In the genomic region with DNA sequence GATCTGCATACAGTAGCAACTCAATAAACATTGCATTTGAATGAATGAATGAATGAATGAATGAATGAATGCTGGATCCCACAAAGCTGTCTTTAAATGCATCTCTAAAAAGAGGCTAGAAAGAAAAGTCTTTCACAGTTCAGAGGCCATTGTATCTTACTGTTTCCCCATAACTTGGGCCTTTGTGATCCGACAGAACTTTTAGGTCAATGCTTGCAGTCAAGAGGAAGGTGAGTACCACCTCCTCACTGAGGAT, we compare ENCODE assay signal across 34 cellular contexts.
"Had no signal": no experiment of that assay in that cellular context is flagged by ENCODE, and none has a peak within 500 bp of the region (broad histone marks: within the 10 kb centered on the region; RNA-seq: fewer than 3 reads in every experiment).

No MANE protein-coding gene starts in this region.

- H3K36me3 ChIP-seq: brain microvascular endothelial cell, cardiac muscle cell, MG63, Peyer's patch, SJSA1 had no signal

- H3K9me3 Mint-ChIP-seq: activated CD4-positive, alpha-beta memory T cell treated with anti-CD3 and anti-CD28 coated beads for 36 hours; activated naive CD4-positive, alpha-beta T cell treated with anti-CD3 and anti-CD28 coated beads, Interleukin-2, amount 10 ng/mL, durations not matched to agents 7 days and 5 days; activated T-cell treated with anti-CD3 and anti-CD28 coated beads, Interleukin-2, amount 50 U/mL, for 4 hours; activated T-helper 1 cell treated with anti-CD3 and anti-CD28 coated beads, Interleukin-12 subunit alpha, Interleukin-12 subunit beta, Interleukin-2, Interleukin-4 antibody, amounts not matched to agents 30 ng/mL and 10 ng/mL and 1 ng/mL, durations not matched to agents 14 hours and 24 hours and 36 hours; central memory CD8-positive, alpha-beta T cell; T-helper 1 cell treated with Interleukin-12 subunit alpha and Interleukin-12 subunit beta and Interleukin-4 antibody, amounts not matched to agents 30 μg/mL and 1 μg/mL, for 36 hours; T-helper 2 cell treated with Interferon-gamma antibody and Interleukin-4, amounts not matched to agents 5 μg/mL and 100 μg/mL, for 36 hours had no signal

- H3K27me3 Mint-ChIP-seq: activated CD4-positive, alpha-beta memory T cell treated with anti-CD3 and anti-CD28 coated beads for 36 hours; activated CD4-positive, alpha-beta T cell treated with anti-CD3 and anti-CD28 coated beads for 36 hours; activated naive CD8-positive, alpha-beta T cell had no signal

- H3K9ac ChIP-seq: SK-N-SH had no signal

- H3K4me2 ChIP-seq: SK-N-SH had no signal

- H3K36me3 Mint-ChIP-seq: activated CD4-positive, alpha-beta memory T cell treated with anti-CD3 and anti-CD28 coated beads for 36 hours; activated naive CD4-positive, alpha-beta T cell treated with anti-CD3 and anti-CD28 coated beads, Interleukin-2, amount 10 ng/mL, durations not matched to agents 7 days and 5 days; activated naive CD8-positive, alpha-beta T cell had no signal

- H3K9me3 ChIP-seq: MG63, Peyer's patch, SJSA1, SK-N-SH had no signal

- H3K4me3 ChIP-seq: cardiac muscle cell, MG63, Peyer's patch, SJSA1 had no signal

- H3K4me3 Mint-ChIP-seq: activated CD4-positive, alpha-beta memory T cell treated with anti-CD3 and anti-CD28 coated beads for 36 hours; activated CD4-positive, alpha-beta T cell treated with anti-CD3 and anti-CD28 coated beads for 36 hours; activated naive CD4-positive, alpha-beta T cell treated with anti-CD3 and anti-CD28 coated beads, Interleukin-2, amount 10 ng/mL, durations not matched to agents 7 days and 5 days; activated naive CD8-positive, alpha-beta T cell; activated T-cell treated with anti-CD3 and anti-CD28 coated beads, Interleukin-2, amount 50 U/mL, for 4 hours; activated T-helper 1 cell treated with anti-CD3 and anti-CD28 coated beads, Interleukin-12 subunit alpha, Interleukin-12 subunit beta, Interleukin-2, Interleukin-4 antibody, amounts not matched to agents 30 ng/mL and 10 ng/mL and 1 ng/mL, durations not matched to agents 14 hours and 24 hours and 36 hours; central memory CD8-positive, alpha-beta T cell; T-helper 1 cell treated with Interleukin-12 subunit alpha and Interleukin-12 subunit beta and Interleukin-4 antibody, amounts not matched to agents 30 μg/mL and 1 μg/mL, for 36 hours; T-helper 2 cell treated with Interferon-gamma antibody and Interleukin-4, amounts not matched to agents 5 μg/mL and 100 μg/mL, for 36 hours had no signal

- H3K4me1 ChIP-seq: SJSA1 had no signal

- H3K27ac Mint-ChIP-seq: activated CD4-positive, alpha-beta memory T cell treated with anti-CD3 and anti-CD28 coated beads for 36 hours; activated CD4-positive, alpha-beta T cell treated with anti-CD3 and anti-CD28 coated beads for 36 hours; activated naive CD4-positive, alpha-beta T cell treated with anti-CD3 and anti-CD28 coated beads, Interleukin-2, amount 10 ng/mL, durations not matched to agents 7 days and 5 days; activated naive CD8-positive, alpha-beta T cell; activated T-helper 1 cell treated with anti-CD3 and anti-CD28 coated beads, Interleukin-12 subunit alpha, Interleukin-12 subunit beta, Interleukin-2, Interleukin-4 antibody, amounts not matched to agents 30 ng/mL and 10 ng/mL and 1 ng/mL, durations not matched to agents 14 hours and 24 hours and 36 hours; T-helper 1 cell treated with Interleukin-12 subunit alpha and Interleukin-12 subunit beta and Interleukin-4 antibody, amounts not matched to agents 30 μg/mL and 1 μg/mL, for 36 hours; T-helper 2 cell treated with Interferon-gamma antibody and Interleukin-4, amounts not matched to agents 5 μg/mL and 100 μg/mL, for 36 hours had no signal

- ATAC-seq: activated CD4-positive, alpha-beta T cell treated with anti-CD3 and anti-CD28 coated beads for 36 hours; activated CD4-positive, CD25-positive, alpha-beta regulatory T cell treated with anti-CD3 and anti-CD28 coated beads, Interleukin-2, amount 50 U/mL, for 24 hours; activated T-cell treated with anti-CD3 and anti-CD28 coated beads, Interleukin-2, amount 50 U/mL, for 4 hours; PC-3 had no signal

- H3K27ac ChIP-seq: brain microvascular endothelial cell, cardiac muscle cell, SJSA1 had no signal

- DNase-seq: activated CD4-positive, alpha-beta memory T cell treated with anti-CD3 and anti-CD28 coated beads for 36 hours; activated CD4-positive, alpha-beta T cell treated with anti-CD3 and anti-CD28 coated beads for 36 hours; activated CD4-positive, alpha-beta T cell treated with anti-CD3 and anti-CD28 coated beads, Interleukin-2, amount 50 U/mL, for 1 hour; activated CD8-positive, alpha-beta memory T cell treated with anti-CD3 and anti-CD28 coated beads, Interleukin-2, amount 50 U/mL, for 4 hours; activated naive CD4-positive, alpha-beta T cell treated with anti-CD3 and anti-CD28 coated beads, Interleukin-2, amount 10 ng/mL, durations not matched to agents 7 days and 5 days; activated T-cell treated with anti-CD3 and anti-CD28 coated beads for 4 hours; activated T-cell treated with anti-CD3 and anti-CD28 coated beads, Interleukin-2, amount 50 U/mL, for 4 hours; amniotic stem cell; aorta; brain microvascular endothelial cell; Kasumi-1; MG63; NCI-H1048; NCI-H1105 treated with DMSO at 0.1 percent for 48 hours; NCI-H1436 treated with DMSO at 0.1 percent for 48 hours; NCI-H1694 treated with DMSO at 0.1 percent for 48 hours; NCI-H2029; NCI-H345; NCI-H524 treated with DMSO at 0.1 percent for 48 hours; NK-92 treated with Interleukin-12 subunit alpha and Interleukin-12 subunit beta, amount 100 ng/mL, for 24 hours; PC-3; RPMI8226; SHP77 treated with DMSO at 0.1 percent for 48 hours; SK-N-SH had no signal

- FAIRE-seq: TTC549 had no signal

- H3K27me3 ChIP-seq: brain microvascular endothelial cell, MG63, Peyer's patch, SJSA1 had no signal
